Comparison of ENCODE assay signal across 11 cellular contexts in genomic region chr4:16050669-16051068, GRCh38. TPM values are rescaled to one million over a fixed set of nuclear protein-coding genes. Genes with fewer than 3 reads are reported as not detected.
"Had no signal": no experiment of that assay in that cellular context is flagged by ENCODE, and none has a peak within 500 bp of the region (broad histone marks: within the 10 kb centered on the region; RNA-seq: fewer than 3 reads in every experiment).

No MANE protein-coding gene starts in this region.

- H3K9me3 ChIP-seq: HAP-1 had no signal

- H3K9ac ChIP-seq: GM23248 had no signal

- H3K4me3 ChIP-seq: GM23248, HAP-1 had no signal

- DNase-seq: GM23248, GOT3, H7, HFFc6, KG1 had no signal

- H3K27ac ChIP-seq: GM23248, HL-60 had no signal

- H2AFZ ChIP-seq: GM23248 had no signal

- H3K36me3 ChIP-seq: HAP-1 had no signal

- ATAC-seq: HCT116 had no signal

RNA-seq across cellular contexts. Expression of gene PROM1, which starts 33.2 kb away (rescaled TPM):
- total RNA-seq: GM23248, H4, HT1080 had no signal
- polyA plus RNA-seq: GM23248, IgD-negative memory B cell had no signal
